ENCODE assay signal across 9 cellular contexts in genomic region chr16:12089492-12090161, GRCh38.
DNase-seq lines count a peak whose midpoint lies in the region; ATAC-seq and TF ChIP-seq lines count a peak whose summit lies in the region.
"Had no signal": no experiment of that assay in that cellular context is flagged by ENCODE, and none has a peak within 500 bp of the region (broad histone marks: within the 10 kb centered on the region; RNA-seq: fewer than 3 reads in every experiment).

No MANE protein-coding gene starts in this region.

- peaks cover 40% of the 10 kb centered on the region for H3K4me1 ChIP-seq in neural progenitor cell

- no peak overlapping the region for H3K27ac Mint-ChIP-seq in neural progenitor cell

- H3K4me2 ChIP-seq in neural progenitor cell: peak overlapping the region; percentile 81

- H3K79me2 ChIP-seq in neural progenitor cell (ENCODE audit: low read depth): no peaks in the 10 kb centered on the region

- no peak for TF ChIP-seq CTCF in GM13977 (IDR thresholded peaks at IDR 0.05; ENCODE audit: extremely low read depth, insufficient read depth, missing control alignments)
- no peak for TF ChIP-seq CTCF in neural progenitor cell (IDR thresholded peaks at IDR 0.05)

- H3K27ac ChIP-seq in neural progenitor cell: no peak overlapping the region
- H3K27ac ChIP-seq: neutrophil had no signal

- no peaks in the 10 kb centered on the region for H3K36me3 ChIP-seq in neural progenitor cell

- DNase-seq in GM13977 (ENCODE audit: low spot score) (peak; percentile 39), fibroblast of the conjunctiva (ENCODE audit: low read depth) (peak; percentile 27), neural progenitor cell (ENCODE audit: low spot score) (peak; percentile 50), NCI-H2081 treated with DMSO at 0.1 percent for 48 hours (lab: John Stamatoyannopoulos, UW) (no peak), putamen (ENCODE audit: low spot score) (no peak), inferior parietal cortex (ENCODE audit: extremely low spot score) (no peak)
- DNase-seq in activated CD8-positive, alpha-beta memory T cell treated with anti-CD3 and anti-CD28 coated beads, Interleukin-2, amount 50 U/mL, for 4 hours: peak; percentile 31

- H3K9me3 Mint-ChIP-seq in neural progenitor cell: no peaks in the 10 kb centered on the region

- H3K9me3 ChIP-seq in neural progenitor cell (ENCODE audit: low read depth): no peaks in the 10 kb centered on the region
- H3K9me3 ChIP-seq: neutrophil had no signal

- H3K27me3 ChIP-seq in neural progenitor cell: peaks cover 25% of the 10 kb centered on the region
- H3K27me3 ChIP-seq: neutrophil had no signal

- H3K36me3 Mint-ChIP-seq in neural progenitor cell: no peaks in the 10 kb centered on the region

- peak overlapping the region; percentile 45 for H3K4me3 ChIP-seq in neural progenitor cell

- H3K9ac ChIP-seq in neural progenitor cell: no peak overlapping the region

- peaks cover 6% of the 10 kb centered on the region for H4K20me1 ChIP-seq in neural progenitor cell (ENCODE audit: low read depth)

- H3K27me3 Mint-ChIP-seq in neural progenitor cell (ENCODE audit: insufficient read depth, low read depth): peaks cover 3% of the 10 kb centered on the region

- H3K4me1 Mint-ChIP-seq in neural progenitor cell: peaks cover 51% of the 10 kb centered on the region

- H3F3A ChIP-seq in neural progenitor cell (ENCODE audit: low read depth): peaks cover 36% of the 10 kb centered on the region

- H2AFZ ChIP-seq in neural progenitor cell (replicated peaks): peak overlapping the region; percentile 77

- H3K4me3 Mint-ChIP-seq in neural progenitor cell: peak overlapping the region; percentile 68

- in situ Hi-C loops in GM13977 (cut with MboI; ENCODE audit: low pct_unique_long_range_greater_than_20kb, low sequenced_read_pairs, unreplicated experiment): loop anchor here (25.0 kb wide), 1 partner anchor 723 kb away; the partner anchor contains the start of gene CPPED1

- ATAC-seq in HG03378 (IDR thresholded peaks at IDR 0.05; ENCODE audit: unreplicated experiment): peak; percentile 58

Comparison
In these comparisons a context has a peak if more than half of its experiments do, and no peak if none do; other contexts are left out.
1. DNase-seq: peak in GM13977 (single experiment), activated CD8-positive, alpha-beta memory T cell treated with anti-CD3 and anti-CD28 coated beads, Interleukin-2, amount 50 U/mL, for 4 hours (single experiment), fibroblast of the conjunctiva (single experiment) and neural progenitor cell (single experiment); none in NCI-H2081 treated with DMSO at 0.1 percent for 48 hours (single experiment), putamen (single experiment) and inferior parietal cortex (single experiment).